In the genomic region with DNA sequence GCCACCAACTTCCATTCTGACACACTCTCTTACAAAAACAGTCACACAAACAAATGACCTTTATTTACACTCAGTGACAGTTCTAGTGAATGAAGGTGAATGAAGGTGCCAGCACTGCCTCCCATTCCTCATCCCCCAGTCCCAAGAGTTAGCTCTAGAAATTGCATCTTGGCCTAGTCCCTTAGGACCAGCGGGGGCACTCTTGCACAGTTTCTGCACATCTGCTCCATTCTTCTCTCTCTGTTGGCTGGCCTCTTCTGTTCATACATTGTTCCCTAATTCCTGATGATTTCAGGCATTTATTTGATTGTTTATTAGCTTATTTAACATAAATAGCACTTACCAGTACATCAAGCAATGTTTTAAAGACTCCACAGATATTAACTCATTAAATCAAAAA, we compare ENCODE assay signal across 11 cellular contexts. TPM values are rescaled to one million over a fixed set of nuclear protein-coding genes. Genes with fewer than 3 reads are reported as not detected.
DNase-seq lines count a peak whose midpoint lies in the region; ATAC-seq and TF ChIP-seq lines count a peak whose summit lies in the region.
"Had no signal": no experiment of that assay in that cellular context is flagged by ENCODE, and none has a peak within 500 bp of the region (broad histone marks: within the 10 kb centered on the region; RNA-seq: fewer than 3 reads in every experiment).

No MANE protein-coding gene starts in this region.

- no peak overlapping the region for H3K27ac Mint-ChIP-seq in activated T-helper 1 cell treated with anti-CD3 and anti-CD28 coated beads, Interleukin-12 subunit alpha, Interleukin-12 subunit beta, Interleukin-2, Interleukin-4 antibody, amounts not matched to agents 30 ng/mL and 10 ng/mL and 1 ng/mL, durations not matched to agents 14 hours and 24 hours and 36 hours
- H3K27ac Mint-ChIP-seq in HFFc6: no peak overlapping the region
- H3K27ac Mint-ChIP-seq: activated CD4-positive, alpha-beta memory T cell treated with anti-CD3 and anti-CD28 coated beads for 36 hours had no signal

- no peaks in the 10 kb centered on the region for H3K4me1 ChIP-seq in RWPE2 (ENCODE audit: insufficient read depth, poor library complexity, severe bottlenecking)
- peaks cover 0 to 65% (median 34%) of the 10 kb centered on the region in 4 donors for H3K4me1 ChIP-seq in stomach

- H3K27me3 Mint-ChIP-seq in activated T-helper 1 cell treated with anti-CD3 and anti-CD28 coated beads, Interleukin-12 subunit alpha, Interleukin-12 subunit beta, Interleukin-2, Interleukin-4 antibody, amounts not matched to agents 30 ng/mL and 10 ng/mL and 1 ng/mL, durations not matched to agents 14 hours and 24 hours and 36 hours (ENCODE audit: insufficient read depth): peaks cover 2% of the 10 kb centered on the region
- peaks cover 2% of the 10 kb centered on the region; the same call in 1 of the 2 replicates for H3K27me3 Mint-ChIP-seq in HFFc6 (ENCODE audit: insufficient read depth)

- no peak for TF ChIP-seq EP300 in stomach (IDR thresholded peaks at IDR 0.05)

- H3K27ac ChIP-seq in RWPE2 (ENCODE audit: poor library complexity, severe bottlenecking) (no peak overlapping the region), stomach (no peak overlapping the region)

- no peak overlapping the region for H3K4me3 Mint-ChIP-seq in activated T-helper 1 cell treated with anti-CD3 and anti-CD28 coated beads, Interleukin-12 subunit alpha, Interleukin-12 subunit beta, Interleukin-2, Interleukin-4 antibody, amounts not matched to agents 30 ng/mL and 10 ng/mL and 1 ng/mL, durations not matched to agents 14 hours and 24 hours and 36 hours
- H3K4me3 Mint-ChIP-seq in HFFc6: no peak overlapping the region
- H3K4me3 Mint-ChIP-seq: activated CD4-positive, alpha-beta memory T cell treated with anti-CD3 and anti-CD28 coated beads for 36 hours; central memory CD8-positive, alpha-beta T cell had no signal

- TF ChIP-seq CTCF in RWPE2 (IDR thresholded peaks at IDR 0.05; ENCODE audit: poor library complexity, severe bottlenecking) (peak; percentile 29), stomach (IDR thresholded peaks at IDR 0.05) (peak in 1 of 7 experiments; percentile 16), HFFc6 (IDR thresholded peaks at IDR 0.05) (no peak)

- H3K36me3 ChIP-seq in H7 (replicated peaks; ENCODE audit: control insufficient read depth, insufficient read depth, low read length) (no peaks in the 10 kb centered on the region), RWPE2 (ENCODE audit: low read depth) (no peaks in the 10 kb centered on the region), stomach (no peaks in the 10 kb centered on the region)
- H3K36me3 ChIP-seq: right atrium auricular region had no signal

- peak; percentile 72 for DNase-seq in Ammon's horn (ENCODE audit: low spot score)
- DNase-seq in H7: peak; percentile 16
- DNase-seq in RWPE2 (ENCODE audit: low spot score): no peak
- peak; percentile 15 for DNase-seq in iPS DF 19.7 (ENCODE audit: low read depth, low spot score)
- no peak for DNase-seq in activated T-helper 1 cell treated with anti-CD3 and anti-CD28 coated beads, Interleukin-12 subunit alpha, Interleukin-12 subunit beta, Interleukin-2, Interleukin-4 antibody, amounts not matched to agents 30 ng/mL and 10 ng/mL and 1 ng/mL, durations not matched to agents 14 hours and 24 hours and 36 hours (ENCODE audit: low spot score)
- no peak for DNase-seq in stomach
- no peak for DNase-seq in HFFc6
- DNase-seq in activated CD4-positive, CD25-positive, alpha-beta regulatory T cell treated with anti-CD3 and anti-CD28 coated beads, Interleukin-2, amount 50 U/mL, for 72 hours: no peak
- DNase-seq: activated CD4-positive, alpha-beta memory T cell treated with anti-CD3 and anti-CD28 coated beads for 36 hours had no signal

- WGBS in stomach, 5 donors: 83 to 94% (median 91%) methylated on average over 1 of the region's 1 CpG

- H3K4me1 Mint-ChIP-seq in activated T-helper 1 cell treated with anti-CD3 and anti-CD28 coated beads, Interleukin-12 subunit alpha, Interleukin-12 subunit beta, Interleukin-2, Interleukin-4 antibody, amounts not matched to agents 30 ng/mL and 10 ng/mL and 1 ng/mL, durations not matched to agents 14 hours and 24 hours and 36 hours (ENCODE audit: low read depth): no peaks in the 10 kb centered on the region
- no peaks in the 10 kb centered on the region for H3K4me1 Mint-ChIP-seq in HFFc6 (ENCODE audit: low read depth)
- H3K4me1 Mint-ChIP-seq: central memory CD8-positive, alpha-beta T cell had no signal

- intact Hi-C loops in activated T-helper 1 cell treated with anti-CD3 and anti-CD28 coated beads, Interleukin-12 subunit alpha, Interleukin-12 subunit beta, Interleukin-2, Interleukin-4 antibody, amounts not matched to agents 30 ng/mL and 10 ng/mL and 1 ng/mL, durations not matched to agents 14 hours and 24 hours and 36 hours (cut with micrococcal nuclease): no loop called here
- intact Hi-C loops in stomach (cut with DNase I; ENCODE audit: low total_unique reads): no loop called here

- ATAC-seq in RWPE2 (ENCODE audit: low read depth): no peak

- H3K27me3 ChIP-seq in H7 (ENCODE audit: control insufficient read depth, insufficient read depth, low read length): no peaks in the 10 kb centered on the region
- no peaks in the 10 kb centered on the region for H3K27me3 ChIP-seq in RWPE2 (ENCODE audit: insufficient read depth, poor library complexity, severe bottlenecking)
- H3K27me3 ChIP-seq in stomach: no peaks in the 10 kb centered on the region
- H3K27me3 ChIP-seq: right atrium auricular region had no signal

- no peaks in the 10 kb centered on the region for H3K9me3 Mint-ChIP-seq in activated T-helper 1 cell treated with anti-CD3 and anti-CD28 coated beads, Interleukin-12 subunit alpha, Interleukin-12 subunit beta, Interleukin-2, Interleukin-4 antibody, amounts not matched to agents 30 ng/mL and 10 ng/mL and 1 ng/mL, durations not matched to agents 14 hours and 24 hours and 36 hours
- no peaks in the 10 kb centered on the region for H3K9me3 Mint-ChIP-seq in HFFc6
- H3K9me3 Mint-ChIP-seq: activated CD4-positive, alpha-beta memory T cell treated with anti-CD3 and anti-CD28 coated beads for 36 hours; central memory CD8-positive, alpha-beta T cell had no signal

- TF ChIP-seq POLR2A in stomach (IDR thresholded peaks at IDR 0.05): no peak

- H3K4me3 ChIP-seq in H7 (ENCODE audit: insufficient read depth, low read depth, low read length) (no peak overlapping the region), RWPE2 (ENCODE audit: severe bottlenecking) (no peak overlapping the region), stomach (no peak overlapping the region)
- H3K4me3 ChIP-seq: right atrium auricular region had no signal

- H3K9me3 ChIP-seq in RWPE2 (ENCODE audit: severe bottlenecking): no peaks in the 10 kb centered on the region
- H3K9me3 ChIP-seq in stomach: no peaks in the 10 kb centered on the region
- H3K9me3 ChIP-seq: right atrium auricular region had no signal

- no peaks in the 10 kb centered on the region for H3K36me3 Mint-ChIP-seq in activated T-helper 1 cell treated with anti-CD3 and anti-CD28 coated beads, Interleukin-12 subunit alpha, Interleukin-12 subunit beta, Interleukin-2, Interleukin-4 antibody, amounts not matched to agents 30 ng/mL and 10 ng/mL and 1 ng/mL, durations not matched to agents 14 hours and 24 hours and 36 hours (ENCODE audit: low read depth)
- peaks cover 4% of the 10 kb centered on the region; the same call in 1 of the 2 replicates for H3K36me3 Mint-ChIP-seq in HFFc6 (ENCODE audit: low read depth)
- H3K36me3 Mint-ChIP-seq: activated CD4-positive, alpha-beta memory T cell treated with anti-CD3 and anti-CD28 coated beads for 36 hours had no signal

RNA-seq across cellular contexts. Expression of gene GAREM1, which starts 30.9 kb away (rescaled TPM):
- 4.9 and 6.5 TPM in 2 replicates for total RNA-seq in H7 (2014; rRNA removed; shearing (Covaris generic))
- not detected in 2 replicates for total RNA-seq in activated T-helper 1 cell treated with anti-CD3 and anti-CD28 coated beads, Interleukin-12 subunit alpha, Interleukin-12 subunit beta, Interleukin-2, Interleukin-4 antibody, amounts not matched to agents 30 ng/mL and 10 ng/mL and 1 ng/mL, durations not matched to agents 14 hours and 24 hours and 36 hours
- 10 to 100 TPM in 4 of 5 donors, 1 to 10 TPM in 1; 5.2 to 60.3 (median 32.9) TPM for total RNA-seq in stomach
- 10 to 100 TPM in 1 of 3 donors, 1 to 10 TPM in 2; 2.5 to 13.7 (median 4.1) TPM for polyA plus RNA-seq in stomach
- total RNA-seq in HFFc6 (2021; fragmentation: NEBNext Ultra II Directional; extraction: Animal tissue kit (Norgen Biotek cat#: 25700)): under 1 TPM; 0.03 to 0.31 (median 0.08) TPM

Comparison
In these comparisons a context has a peak if more than half of its experiments do, and no peak if none do; other contexts are left out.
1. DNase-seq: peak in Ammon's horn (single experiment), H7 (single experiment) and iPS DF 19.7 (single experiment); none in RWPE2 (single experiment), activated T-helper 1 cell treated with anti-CD3 and anti-CD28 coated beads, Interleukin-12 subunit alpha, Interleukin-12 subunit beta, Interleukin-2, Interleukin-4 antibody, amounts not matched to agents 30 ng/mL and 10 ng/mL and 1 ng/mL, durations not matched to agents 14 hours and 24 hours and 36 hours (single experiment), stomach (single experiment), HFFc6 (single experiment) and activated CD4-positive, CD25-positive, alpha-beta regulatory T cell treated with anti-CD3 and anti-CD28 coated beads, Interleukin-2, amount 50 U/mL, for 72 hours (single experiment).